In the genomic region with DNA sequence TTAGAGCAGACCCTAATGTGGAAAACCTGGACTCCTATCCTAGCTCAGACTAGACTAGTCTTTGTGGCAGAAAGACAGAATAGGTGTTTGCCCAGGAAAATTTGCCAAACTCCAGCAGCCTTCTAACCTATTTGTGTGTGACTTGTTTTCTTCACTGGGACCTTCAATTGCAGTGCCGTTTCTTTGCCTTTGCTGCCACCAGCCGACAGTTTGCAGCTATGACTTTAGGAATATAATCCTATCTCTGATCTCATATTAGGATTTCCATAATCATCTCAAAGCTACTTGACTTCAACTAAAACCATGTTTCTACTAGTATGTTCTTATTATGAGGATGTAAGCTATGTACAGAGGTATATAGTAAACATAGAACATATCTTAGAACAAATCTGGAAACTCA, we compare ENCODE assay signal across 9 cellular contexts.
DNase-seq lines count a peak whose midpoint lies in the region; ATAC-seq, FAIRE-seq and TF ChIP-seq lines count a peak whose summit lies in the region.
"Had no signal": no experiment of that assay in that cellular context is flagged by ENCODE, and none has a peak within 500 bp of the region (broad histone marks: within the 10 kb centered on the region; RNA-seq: fewer than 3 reads in every experiment).

No MANE protein-coding gene starts in this region.

- no peaks in the 10 kb centered on the region for H3K4me1 Mint-ChIP-seq in nephron progenitor cell

- POLR2A ChIA-PET in A549 (lab: Yijun Ruan, JAX) = no interaction called here
- POLR2A ChIA-PET in GM10248 (lab: Yijun Ruan, JAX) = no interaction called here

- H2AFZ ChIP-seq in mammary epithelial cell (ENCODE audit: low read depth, low read length) = no peak overlapping the region

- in situ Hi-C loops in mammary epithelial cell (cut with MboI; ENCODE audit: low sequenced_read_pairs in 2 of 2) = loop anchor here in 1 of 2 donors (25.0 kb wide), 1 partner anchor 1742 kb away; no protein-coding TSS in a partner anchor

- no peaks in the 10 kb centered on the region for H3K36me3 ChIP-seq in mammary epithelial cell (ENCODE audit: insufficient read depth, low read length)

- peak; percentile 6 to 53 for DNase-seq in A549 (ENCODE audit: low read depth in 1 of 2, low spot score in 1 of 2)
- peak; percentile 14 for DNase-seq in GM10248 (ENCODE audit: extremely low spot score)
- DNase-seq in NCI-H526 (lab: John Stamatoyannopoulos, UW) = peak; percentile 16 to 64
- peak; percentile 21 for DNase-seq in mammary epithelial cell
- peak; percentile 16 for DNase-seq in nephron progenitor cell

- no peak for TF ChIP-seq EP300 in A549 (IDR thresholded peaks at IDR 0.05)

- ATAC-seq in A549 (peak; percentile 66 to 85; a peak in 3 of 6 replicates), HG03342 (IDR thresholded peaks at IDR 0.05; ENCODE audit: unreplicated experiment) (no peak), GM18498 (IDR thresholded peaks at IDR 0.05; ENCODE audit: unreplicated experiment) (no peak), HG02852 (IDR thresholded peaks at IDR 0.05; ENCODE audit: unreplicated experiment) (no peak)

- H3K4me3 ChIP-seq in A549 = no peak overlapping the region
- no peak overlapping the region for H3K4me3 ChIP-seq in mammary epithelial cell (replicated peaks in 1 of 3; ENCODE audit: insufficient read depth in 1 of 3, low read depth in 2 of 3, low read length in 3 of 3)

- no peaks in the 10 kb centered on the region for H3K36me3 Mint-ChIP-seq in nephron progenitor cell (ENCODE audit: low read depth)

- no peak overlapping the region for H3K9ac ChIP-seq in mammary epithelial cell (ENCODE audit: insufficient read depth, low read length)

- H3K4me2 ChIP-seq in A549 = no peak overlapping the region
- H3K4me2 ChIP-seq in mammary epithelial cell (ENCODE audit: insufficient read depth, low read depth, low read length) = no peak overlapping the region

- 0% methylated on average over 2 of the region's 2 CpGs for WGBS in A549 (ENCODE audit: missing lambda C conversion rate)
- 23% methylated on average over 2 of the region's 2 CpGs for WGBS in mammary epithelial cell (ENCODE audit: low coverage, missing lambda C conversion rate)

- no peaks in the 10 kb centered on the region for H3K79me2 ChIP-seq in mammary epithelial cell (ENCODE audit: insufficient read depth, low read length)

- BruUV-seq in mammary epithelial cell (replicated peaks; lab: Mats Ljungman, UMichigan) = no TSS peak

- H3K27me3 ChIP-seq in mammary epithelial cell (ENCODE audit: insufficient read depth, low read length) = no peaks in the 10 kb centered on the region

- CTCF ChIA-PET in A549 (lab: Yijun Ruan, JAX) (interaction anchor here (0.6 to 3.6 kb wide), 32 partner anchors 9 to 1753 kb away, joined by 3 to 24 read pairs (median 4); a partner anchor contains a TSS), GM10248 (lab: Yijun Ruan, JAX) (interaction anchor here (1.0 to 3.3 kb wide), 13 partner anchors 11 to 1777 kb away, joined by 3 to 13 read pairs (median 5); a partner anchor contains a TSS), mammary epithelial cell (lab: Charles Lee; ENCODE audit: low non-redundant PET) (interaction anchor here (0.5 to 0.7 kb wide), 2 partner anchors 62 to 1763 kb away, joined by 4 to 5 read pairs; no protein-coding TSS in a partner anchor)

- H3K27me3 Mint-ChIP-seq in nephron progenitor cell (ENCODE audit: low read depth, poor library complexity) = no peaks in the 10 kb centered on the region

- intact Hi-C loops in mammary epithelial cell (cut with micrococcal nuclease) = loop anchor here (1.0 to 2.0 kb wide), 2 partner anchors 63 to 1751 kb away; no protein-coding TSS in a partner anchor

- TF ChIP-seq RAD21 in A549 (conservative IDR thresholded peaks at IDR 0.05 in 1 of 2, IDR thresholded peaks at IDR 0.05 in 1 of 2) = peak; percentile 90 to 95

- H3K27ac Mint-ChIP-seq in nephron progenitor cell = no peak overlapping the region

- H3K4me1 ChIP-seq in A549 = no peaks in the 10 kb centered on the region
- no peaks in the 10 kb centered on the region for H3K4me1 ChIP-seq in mammary epithelial cell (ENCODE audit: insufficient read depth, low read length)

- H4K20me1 ChIP-seq in mammary epithelial cell (ENCODE audit: insufficient read depth, low read length) = no peaks in the 10 kb centered on the region

- H3K9me3 ChIP-seq in A549 = no peaks in the 10 kb centered on the region
- H3K9me3 ChIP-seq in mammary epithelial cell (replicated peaks; ENCODE audit: insufficient read depth, low read length) = no peaks in the 10 kb centered on the region

- H3K27ac ChIP-seq in A549 (no peak overlapping the region), mammary epithelial cell (ENCODE audit: insufficient read depth, low read depth, low read length) (no peak overlapping the region)
- H3K27ac ChIP-seq: epithelial cell of prostate had no signal

- TF ChIP-seq POLR2A in A549 (IDR thresholded peaks at IDR 0.05; ENCODE audit: low read length) = no peak

- FAIRE-seq in A549 (lab: Jason Lieb, UNC) = peak; percentile 99

- peaks cover 27% of the 10 kb centered on the region for H3K9me3 Mint-ChIP-seq in nephron progenitor cell

- H3K4me3 Mint-ChIP-seq in nephron progenitor cell = no peak overlapping the region

- TF ChIP-seq CTCF in A549 (IDR thresholded peaks at IDR 0.05) = peak; percentile 81
- peak; percentile 53 for TF ChIP-seq CTCF in GM10248 (IDR thresholded peaks at IDR 0.05; ENCODE audit: control extremely low read depth, extremely low read depth, low read depth, missing control alignments)
- peak; percentile 61 to 65 for TF ChIP-seq CTCF in mammary epithelial cell (conservative IDR thresholded peaks at IDR 0.05 in 1 of 2, IDR thresholded peaks at IDR 0.05 in 1 of 2; ENCODE audit: extremely low read depth in 1 of 2, insufficient read depth in 1 of 2, low read depth in 1 of 2, low read length in 2 of 2)
- peak; percentile 37 for TF ChIP-seq CTCF in nephron progenitor cell (IDR thresholded peaks at IDR 0.05)

- dilution Hi-C loops in mammary epithelial cell (cut with HindIII; ENCODE audit: low sequenced_read_pairs) = no loop called here

TF ChIP-seq in A549, 52 proteins besides CTCF, POLR2A, EP300 and RAD21:
- TF ChIP-seq SMC3 (IDR thresholded peaks at IDR 0.05) (peak; percentile 82), ZFP36 (IDR thresholded peaks at IDR 0.05; ENCODE audit: borderline replicate concordance, partially characterized antibody) (no peak)

Comparison
In these comparisons a context has a peak if more than half of its experiments do, and no peak if none do; other contexts are left out.
1. ATAC-seq: peak in A549 (2 of 2); none in HG03342 (single experiment), GM18498 (single experiment) and HG02852 (single experiment).
2. Peak in every context shown above with its lines, with median percentiles within 50 percentile points of each other: DNase-seq and CTCF ChIP-seq.